ENCODE assay signal across 13 cellular contexts in genomic region chr17:73058022-73058421, GRCh38. TPM values are rescaled to one million over a fixed set of nuclear protein-coding genes. Genes with fewer than 3 reads are reported as not detected.
DNase-seq lines count a peak whose midpoint lies in the region; ATAC-seq and TF ChIP-seq lines count a peak whose summit lies in the region.
"Had no signal": no experiment of that assay in that cellular context is flagged by ENCODE, and none has a peak within 500 bp of the region (broad histone marks: within the 10 kb centered on the region; RNA-seq: fewer than 3 reads in every experiment).

No MANE protein-coding gene starts in this region.

- 54% methylated on average over 6 of the region's 6 CpGs for WGBS in right cardiac atrium

- DNase-seq in EH (ENCODE audit: low read depth) (peak; percentile 35), T1000 (lab: John Stamatoyannopoulos, UW) (peak; percentile 26), fibroblast of mammary gland (ENCODE audit: low read depth) (peak; percentile 75), right cardiac atrium (no peak), hypothalamus (lab: John Stamatoyannopoulos, UW) (no peak), DMS153 (lab: John Stamatoyannopoulos, UW) (no peak), GM19238 (ENCODE audit: insufficient read length, low spot score) (no peak), GM19240 (ENCODE audit: insufficient read length, low spot score) (no peak)
- DNase-seq: ACHN; CD8-positive, alpha-beta T cell; H7; NCI-H1930; NCI-H2171 treated with DMSO at 0.1 percent for 48 hours had no signal

- no peak overlapping the region for H3K4me3 ChIP-seq in fibroblast of mammary gland (ENCODE audit: control insufficient read depth, low read depth, low read length)
- no peak overlapping the region for H3K4me3 ChIP-seq in right cardiac atrium (ENCODE audit: low read length)

- peak; percentile 68 to 71 for ATAC-seq in right cardiac atrium
- ATAC-seq: CD8-positive, alpha-beta T cell had no signal

- no peaks in the 10 kb centered on the region for H3K9me3 ChIP-seq in right cardiac atrium (ENCODE audit: control insufficient read depth, low read length)

- intact Hi-C loops in right cardiac atrium (cut with DNase I), result no loop called here

- no peak for TF ChIP-seq CTCF in fibroblast of mammary gland (conservative IDR thresholded peaks at IDR 0.05; ENCODE audit: control insufficient read depth, insufficient read depth, low read depth, low read length)

- H3K27me3 ChIP-seq in right cardiac atrium (ENCODE audit: control insufficient read depth, insufficient read depth), result no peaks in the 10 kb centered on the region

- H3K4me1 ChIP-seq in right cardiac atrium (ENCODE audit: control insufficient read depth, insufficient read depth, low read length), result no peaks in the 10 kb centered on the region

- H3K27ac ChIP-seq in right cardiac atrium (ENCODE audit: low read length), result peak overlapping the region; percentile 27

RNA-seq across cellular contexts. Expression of gene SLC39A11, which starts 34.5 kb away (rescaled TPM):
- 10 to 100 TPM in 1 of 4 donors, 1 to 10 TPM in 3; 9.8 to 12.6 (median 9.9) TPM for total RNA-seq in right cardiac atrium
- polyA plus RNA-seq in right cardiac atrium, result 3.2 TPM

Comparison
In these comparisons a context has a peak if more than half of its experiments do, and no peak if none do; other contexts are left out.
1. DNase-seq: peak in EH (single experiment), T1000 (single experiment) and fibroblast of mammary gland (single experiment); none in right cardiac atrium (0 of 3), hypothalamus (0 of 51), DMS153 (single experiment), GM19238 (single experiment) and GM19240 (single experiment).